Comparison of ENCODE assay signal across 17 cellular contexts in genomic region chr6:91449539-91449938, GRCh38.
DNase-seq lines count a peak whose midpoint lies in the region; ATAC-seq, FAIRE-seq and TF ChIP-seq lines count a peak whose summit lies in the region.
"Had no signal": no experiment of that assay in that cellular context is flagged by ENCODE, and none has a peak within 500 bp of the region (broad histone marks: within the 10 kb centered on the region; RNA-seq: fewer than 3 reads in every experiment).

No MANE protein-coding gene starts in this region.

- peak overlapping the region; percentile 33; the same call in 1 of the 2 replicates for H2AFZ ChIP-seq in PC-3 (ENCODE audit: low read length)

- no peak overlapping the region for H3K4me3 ChIP-seq in PC-3 (ENCODE audit: low read length)
- H3K4me3 ChIP-seq in bronchial epithelial cell (ENCODE audit: low read depth, low read length), result no peak overlapping the region
- no peak overlapping the region for H3K4me3 ChIP-seq in stomach
- H3K4me3 ChIP-seq: A549, BLaER1, GM12878, K562 had no signal

- TF ChIP-seq CTCF in PC-3 (conservative IDR thresholded peaks at IDR 0.05; ENCODE audit: low read depth, low read length) (no peak), bronchial epithelial cell (IDR thresholded peaks at IDR 0.05; ENCODE audit: insufficient read depth, low read length, severe bottlenecking) (no peak), stomach (IDR thresholded peaks at IDR 0.05) (no peak)

- BruUV-seq in PC-3 (replicated peaks; lab: Mats Ljungman, UMichigan), result no TSS peak

- H4K20me1 ChIP-seq in PC-3 (ENCODE audit: low read length), result no peaks in the 10 kb centered on the region
- H4K20me1 ChIP-seq: BLaER1 had no signal

- CTCF ChIA-PET in PC-3 (lab: Charles Lee), result no interaction called here

- no peaks in the 10 kb centered on the region for H3K9me3 ChIP-seq in PC-3 (ENCODE audit: low read length)
- H3K9me3 ChIP-seq in stomach, result no peaks in the 10 kb centered on the region
- H3K9me3 ChIP-seq: A549, BLaER1 had no signal

- no peaks in the 10 kb centered on the region for H3K9me2 ChIP-seq in PC-3 (replicated peaks; ENCODE audit: low read length)

- no peak overlapping the region; the same call in 1 of the 2 replicates for H3K9ac ChIP-seq in PC-3 (ENCODE audit: low read length)
- H3K9ac ChIP-seq: BLaER1 had no signal

- no peak for TF ChIP-seq EP300 in stomach (IDR thresholded peaks at IDR 0.05)

- DNase-seq in PC-3 (peak; percentile 54), bronchial epithelial cell (ENCODE audit: low read depth) (peak; percentile 26), iris pigment epithelial cell (ENCODE audit: low read depth) (peak; percentile 37), stomach (no peak)
- DNase-seq: AML-193; CD4-positive, CD25-positive, alpha-beta regulatory T cell; DMS79; GOT3; H9 had no signal

- H3F3A ChIP-seq in PC-3 (ENCODE audit: low read length, unreplicated experiment), result no peaks in the 10 kb centered on the region

- peaks cover 13% of the 10 kb centered on the region for H3K4me1 ChIP-seq in PC-3 (ENCODE audit: insufficient read depth, low read length)
- H3K4me1 ChIP-seq in stomach, result no peaks in the 10 kb centered on the region
- H3K4me1 ChIP-seq: A549, BLaER1 had no signal

- H3K36me3 ChIP-seq in PC-3 (ENCODE audit: low read depth, low read length) (no peaks in the 10 kb centered on the region), bronchial epithelial cell (ENCODE audit: control insufficient read depth, insufficient read depth, low read length) (no peaks in the 10 kb centered on the region), stomach (no peaks in the 10 kb centered on the region)
- H3K36me3 ChIP-seq: BLaER1 had no signal

- no peaks in the 10 kb centered on the region for H3K79me2 ChIP-seq in PC-3 (ENCODE audit: low read length)

- peak; percentile 82 for ATAC-seq in PC-3
- no peak for ATAC-seq in HG02884 (IDR thresholded peaks at IDR 0.05; ENCODE audit: unreplicated experiment)
- ATAC-seq in GM19455 (IDR thresholded peaks at IDR 0.05; ENCODE audit: unreplicated experiment), result no peak
- ATAC-seq: A549, GM12878, K562 had no signal

- 76 to 81% (median 77%) methylated on average over 4 of the region's 4 CpGs for WGBS in stomach, 5 donors

- H3K4me2 ChIP-seq in PC-3 (ENCODE audit: low read length), result peak overlapping the region; percentile 42
- H3K4me2 ChIP-seq: A549, BLaER1 had no signal

- no peak for TF ChIP-seq POLR2A in stomach (IDR thresholded peaks at IDR 0.05)

- H3K27ac ChIP-seq in PC-3 (ENCODE audit: low read length), result peak overlapping the region; percentile 71
- H3K27ac ChIP-seq in stomach, result no peak overlapping the region
- H3K27ac ChIP-seq: A549, BLaER1 had no signal

- intact Hi-C loops in PC-3 (cut with micrococcal nuclease), result no loop called here
- intact Hi-C loops in stomach (cut with DNase I; ENCODE audit: low total_unique reads), result no loop called here

- H3K27me3 ChIP-seq in PC-3 (ENCODE audit: low read length), result no peaks in the 10 kb centered on the region
- no peaks in the 10 kb centered on the region for H3K27me3 ChIP-seq in bronchial epithelial cell (ENCODE audit: control insufficient read depth, insufficient read depth, low read length)
- H3K27me3 ChIP-seq in stomach, result no peaks in the 10 kb centered on the region
- H3K27me3 ChIP-seq: BLaER1 had no signal

- POLR2A ChIA-PET in PC-3 (lab: Charles Lee; ENCODE audit: unreplicated experiment), result no interaction called here

- FAIRE-seq in bronchial epithelial cell (lab: Jason Lieb, UNC), result no peak
- FAIRE-seq: A549, GM18507, HTR-8/SVneo, K562 had no signal
